In the genomic region with DNA sequence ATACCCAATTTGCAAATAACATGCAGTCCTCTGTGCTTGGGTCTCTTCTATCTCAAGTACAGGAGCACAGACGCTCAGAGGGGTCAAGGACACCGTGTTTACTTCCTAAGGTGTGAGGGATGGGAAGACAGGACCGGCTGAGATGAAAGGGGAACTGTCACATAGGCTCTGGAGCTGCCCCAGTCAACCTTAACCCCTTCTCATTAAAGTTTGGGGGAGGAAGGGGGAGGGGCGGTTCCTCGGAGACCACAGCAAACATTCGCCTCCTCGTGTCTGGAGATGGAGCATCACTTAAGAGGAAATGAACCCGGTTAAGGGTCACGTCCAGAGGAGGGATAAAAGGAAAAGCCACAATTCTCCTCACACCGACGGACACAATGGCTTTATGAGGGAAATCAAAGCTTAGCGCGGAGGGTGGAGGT, we compare ENCODE assay signal across 1 cellular context.
TF ChIP-seq lines count a peak whose summit lies in the region.

No MANE protein-coding gene starts in this region.

TF ChIP-seq in HepG2, 621 proteins besides CTCF, POLR2A, EP300 and RAD21 (continued from another document and continues in another):
- TF ChIP-seq, protein P1, sequence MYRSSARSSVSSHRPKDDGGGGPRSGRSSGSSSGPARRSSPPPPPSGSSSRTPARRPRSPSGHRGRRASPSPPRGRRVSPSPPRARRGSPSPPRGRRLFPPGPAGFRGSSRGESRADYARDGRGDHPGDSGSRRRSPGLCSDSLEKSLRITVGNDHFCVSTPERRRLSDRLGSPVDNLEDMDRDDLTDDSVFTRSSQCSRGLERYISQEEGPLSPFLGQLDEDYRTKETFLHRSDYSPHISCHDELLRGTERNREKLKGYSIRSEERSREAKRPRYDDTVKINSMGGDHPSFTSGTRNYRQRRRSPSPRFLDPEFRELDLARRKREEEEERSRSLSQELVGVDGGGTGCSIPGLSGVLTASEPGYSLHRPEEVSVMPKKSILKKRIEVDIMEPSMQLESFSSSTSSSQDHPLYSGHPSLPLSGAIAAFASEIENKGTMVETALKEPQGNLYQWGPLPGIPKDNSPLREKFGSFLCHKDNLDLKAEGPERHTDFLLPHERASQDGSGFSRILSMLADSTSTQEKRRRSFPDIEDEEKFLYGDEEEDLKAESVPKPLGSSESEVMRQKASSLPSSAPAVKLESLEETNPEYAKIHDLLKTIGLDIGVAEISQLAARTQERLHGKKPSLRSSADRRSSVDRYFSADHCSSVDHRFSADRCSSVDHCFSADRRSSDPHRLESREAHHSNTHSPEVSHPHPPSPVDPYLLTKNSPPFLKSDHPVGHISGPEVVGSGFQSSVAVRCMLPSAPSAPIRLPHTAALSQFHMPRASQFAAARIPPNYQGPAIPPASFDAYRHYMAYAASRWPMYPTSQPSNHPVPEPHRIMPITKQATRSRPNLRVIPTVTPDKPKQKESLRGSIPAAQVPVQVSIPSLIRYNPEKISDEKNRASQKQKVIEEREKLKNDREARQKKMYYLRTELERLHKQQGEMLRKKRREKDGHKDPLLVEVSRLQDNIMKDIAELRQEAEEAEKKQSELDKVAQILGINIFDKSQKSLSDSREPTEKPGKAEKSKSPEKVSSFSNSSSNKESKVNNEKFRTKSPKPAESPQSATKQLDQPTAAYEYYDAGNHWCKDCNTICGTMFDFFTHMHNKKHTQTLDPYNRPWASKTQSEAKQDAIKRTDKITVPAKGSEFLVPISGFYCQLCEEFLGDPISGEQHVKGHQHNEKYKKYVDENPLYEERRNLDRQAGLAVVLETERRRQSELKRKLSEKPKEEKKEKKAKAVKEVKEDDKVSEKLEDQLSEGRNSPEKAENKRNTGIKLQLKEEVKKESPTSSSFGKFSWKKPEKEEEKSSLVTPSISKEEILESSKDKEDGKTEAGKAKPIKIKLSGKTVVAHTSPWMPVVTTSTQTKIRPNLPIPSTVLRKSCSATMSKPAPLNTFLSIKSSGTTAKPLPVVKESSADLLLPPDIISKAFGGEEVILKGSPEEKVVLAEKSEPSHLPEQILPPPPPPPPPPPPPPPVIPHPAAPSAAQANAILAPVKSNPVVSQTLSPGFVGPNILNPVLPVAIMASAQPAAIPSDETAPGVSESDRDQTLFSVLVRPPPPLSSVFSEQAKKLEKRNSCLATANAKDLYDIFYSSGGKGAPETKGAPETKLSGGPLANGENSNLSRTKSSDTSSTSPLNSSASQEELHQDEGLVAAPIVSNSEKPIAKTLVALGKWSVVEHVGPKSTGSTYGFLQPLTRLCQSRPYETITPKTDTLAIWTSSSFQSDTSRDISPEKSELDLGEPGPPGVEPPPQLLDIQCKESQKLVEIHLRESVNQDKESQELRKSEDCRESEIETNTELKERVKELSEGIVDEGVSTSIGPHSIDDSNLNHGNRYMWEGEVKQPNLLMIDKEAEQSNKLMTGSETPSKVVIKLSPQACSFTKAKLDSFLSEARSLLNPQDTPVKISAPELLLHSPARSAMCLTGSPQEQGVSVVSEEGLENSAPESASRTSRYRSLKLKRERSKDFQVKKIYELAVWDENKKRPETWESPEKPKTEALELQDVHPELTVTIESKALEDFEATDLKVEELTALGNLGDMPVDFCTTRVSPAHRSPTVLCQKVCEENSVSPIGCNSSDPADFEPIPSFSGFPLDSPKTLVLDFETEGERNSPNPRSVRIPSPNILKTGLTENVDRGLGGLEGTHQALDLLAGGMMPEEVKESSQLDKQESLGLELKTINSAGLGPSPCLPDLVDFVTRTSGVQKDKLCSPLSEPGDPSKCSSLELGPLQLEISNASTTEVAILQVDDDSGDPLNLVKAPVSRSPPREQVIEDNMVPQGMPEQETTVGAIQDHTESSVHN (CRISPR knock-in tag; IDR thresholded peaks at IDR 0.05) = no peak; the same call in 1 of the 2 replicates
- TF ChIP-seq, protein P2, sequence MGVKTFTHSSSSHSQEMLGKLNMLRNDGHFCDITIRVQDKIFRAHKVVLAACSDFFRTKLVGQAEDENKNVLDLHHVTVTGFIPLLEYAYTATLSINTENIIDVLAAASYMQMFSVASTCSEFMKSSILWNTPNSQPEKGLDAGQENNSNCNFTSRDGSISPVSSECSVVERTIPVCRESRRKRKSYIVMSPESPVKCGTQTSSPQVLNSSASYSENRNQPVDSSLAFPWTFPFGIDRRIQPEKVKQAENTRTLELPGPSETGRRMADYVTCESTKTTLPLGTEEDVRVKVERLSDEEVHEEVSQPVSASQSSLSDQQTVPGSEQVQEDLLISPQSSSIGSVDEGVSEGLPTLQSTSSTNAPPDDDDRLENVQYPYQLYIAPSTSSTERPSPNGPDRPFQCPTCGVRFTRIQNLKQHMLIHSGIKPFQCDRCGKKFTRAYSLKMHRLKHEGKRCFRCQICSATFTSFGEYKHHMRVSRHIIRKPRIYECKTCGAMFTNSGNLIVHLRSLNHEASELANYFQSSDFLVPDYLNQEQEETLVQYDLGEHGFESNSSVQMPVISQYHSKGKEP (CRISPR knock-in tag; IDR thresholded peaks at IDR 0.05) = no peak
- TF ChIP-seq FOXA3 (CRISPR knock-in tag; IDR thresholded peaks at IDR 0.05) (peak; percentile 76), ZNF589 (CRISPR knock-in tag; conservative IDR thresholded peaks at IDR 0.05) (0 out of 2 replicates have a peak, but pooled peaks have one; percentile 13), KDM3A (CRISPR knock-in tag; IDR thresholded peaks at IDR 0.05; ENCODE audit: low read depth) (no peak; the same call in 1 of the 2 replicates), ZNF354B (CRISPR knock-in tag; IDR thresholded peaks at IDR 0.05) (no peak), IRF2 (CRISPR knock-in tag; IDR thresholded peaks at IDR 0.05) (peak; percentile 9; the same call in 1 of the 2 replicates), ZNF891 (CRISPR knock-in tag; IDR thresholded peaks at IDR 0.05) (no peak), SMAD1 (CRISPR knock-in tag; IDR thresholded peaks at IDR 0.05; ENCODE audit: borderline replicate concordance, low read depth) (no peak), HMG20A (CRISPR knock-in tag; IDR thresholded peaks at IDR 0.05; ENCODE audit: borderline replicate concordance) (peak; percentile 70; the same call in 1 of the 2 replicates), HNRNPK (IDR thresholded peaks at IDR 0.05; ENCODE audit: low read depth, low read length, poor library complexity, severe bottlenecking) (no peak), ZNF616 (CRISPR knock-in tag; IDR thresholded peaks at IDR 0.05; ENCODE audit: low read depth) (no peak), ZNF839 (CRISPR knock-in tag; IDR thresholded peaks at IDR 0.05; ENCODE audit: borderline replicate concordance) (no peak), ZNF547 (CRISPR knock-in tag; IDR thresholded peaks at IDR 0.05) (no peak), JUN (CRISPR knock-in tag; IDR thresholded peaks at IDR 0.05) (no peak; the same call in 1 of the 2 replicates), ZNF350 (CRISPR knock-in tag; IDR thresholded peaks at IDR 0.05; ENCODE audit: borderline replicate concordance, low read depth) (peak; percentile 47), HIVEP1 (CRISPR knock-in tag; IDR thresholded peaks at IDR 0.05) (no peak), POGZ (CRISPR knock-in tag; IDR thresholded peaks at IDR 0.05) (no peak; the same call in 1 of the 2 replicates), ZBTB21 (CRISPR knock-in tag; IDR thresholded peaks at IDR 0.05) (no peak), ZNF550 (CRISPR knock-in tag; IDR thresholded peaks at IDR 0.05; ENCODE audit: borderline replicate concordance) (no peak), ZNF160 (CRISPR knock-in tag; IDR thresholded peaks at IDR 0.05) (no peak), ZNF780A (CRISPR knock-in tag; IDR thresholded peaks at IDR 0.05) (0 out of 2 replicates have a peak, but pooled peaks have one; percentile 2), KLF9 (CRISPR knock-in tag; IDR thresholded peaks at IDR 0.05; ENCODE audit: low read depth) (no peak), MTF1 (CRISPR knock-in tag; IDR thresholded peaks at IDR 0.05) (no peak), ZNF225 (CRISPR knock-in tag; IDR thresholded peaks at IDR 0.05) (no peak), ZNF781 (CRISPR knock-in tag; IDR thresholded peaks at IDR 0.05; ENCODE audit: borderline replicate concordance, not compliant biosample characterization) (no peak), NFE2L1 (CRISPR knock-in tag; IDR thresholded peaks at IDR 0.05; ENCODE audit: borderline replicate concordance) (no peak), TCF7L2 (IDR thresholded peaks at IDR 0.05; ENCODE audit: low read depth, low read length) (peak; percentile 56; the same call in 1 of the 2 replicates), ZNF761 (CRISPR knock-in tag; conservative IDR thresholded peaks at IDR 0.05) (0 out of 2 replicates have a peak, but pooled peaks have one; percentile 34), ZNF451 (CRISPR knock-in tag; IDR thresholded peaks at IDR 0.05) (no peak), ZNF326 (CRISPR knock-in tag; IDR thresholded peaks at IDR 0.05; ENCODE audit: borderline replicate concordance) (no peak), MTA3 (CRISPR knock-in tag; IDR thresholded peaks at IDR 0.05) (no peak), ZNF44 (CRISPR knock-in tag; IDR thresholded peaks at IDR 0.05) (no peak), ZMYM3 (CRISPR knock-in tag; IDR thresholded peaks at IDR 0.05) (peak; percentile 9; the same call in 1 of the 2 replicates), ZNF496 (CRISPR knock-in tag; IDR thresholded peaks at IDR 0.05; ENCODE audit: insufficient replicate concordance) (no peak), ZNF816 (CRISPR knock-in tag; IDR thresholded peaks at IDR 0.05; ENCODE audit: borderline replicate concordance) (no peak)
- TF ChIP-seq, protein P3, sequence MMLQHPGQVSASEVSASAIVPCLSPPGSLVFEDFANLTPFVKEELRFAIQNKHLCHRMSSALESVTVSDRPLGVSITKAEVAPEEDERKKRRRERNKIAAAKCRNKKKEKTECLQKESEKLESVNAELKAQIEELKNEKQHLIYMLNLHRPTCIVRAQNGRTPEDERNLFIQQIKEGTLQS (CRISPR knock-in tag; IDR thresholded peaks at IDR 0.05) = no peak
- TF ChIP-seq, protein P4, sequence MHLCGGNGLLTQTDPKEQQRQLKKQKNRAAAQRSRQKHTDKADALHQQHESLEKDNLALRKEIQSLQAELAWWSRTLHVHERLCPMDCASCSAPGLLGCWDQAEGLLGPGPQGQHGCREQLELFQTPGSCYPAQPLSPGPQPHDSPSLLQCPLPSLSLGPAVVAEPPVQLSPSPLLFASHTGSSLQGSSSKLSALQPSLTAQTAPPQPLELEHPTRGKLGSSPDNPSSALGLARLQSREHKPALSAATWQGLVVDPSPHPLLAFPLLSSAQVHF (CRISPR knock-in tag; IDR thresholded peaks at IDR 0.05) = no peak
- TF ChIP-seq, protein P5, sequence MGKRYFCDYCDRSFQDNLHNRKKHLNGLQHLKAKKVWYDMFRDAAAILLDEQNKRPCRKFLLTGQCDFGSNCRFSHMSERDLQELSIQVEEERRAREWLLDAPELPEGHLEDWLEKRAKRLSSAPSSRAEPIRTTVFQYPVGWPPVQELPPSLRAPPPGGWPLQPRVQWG (CRISPR knock-in tag; IDR thresholded peaks at IDR 0.05; ENCODE audit: borderline replicate concordance, low read depth) = no peak
- TF ChIP-seq, protein P6, sequence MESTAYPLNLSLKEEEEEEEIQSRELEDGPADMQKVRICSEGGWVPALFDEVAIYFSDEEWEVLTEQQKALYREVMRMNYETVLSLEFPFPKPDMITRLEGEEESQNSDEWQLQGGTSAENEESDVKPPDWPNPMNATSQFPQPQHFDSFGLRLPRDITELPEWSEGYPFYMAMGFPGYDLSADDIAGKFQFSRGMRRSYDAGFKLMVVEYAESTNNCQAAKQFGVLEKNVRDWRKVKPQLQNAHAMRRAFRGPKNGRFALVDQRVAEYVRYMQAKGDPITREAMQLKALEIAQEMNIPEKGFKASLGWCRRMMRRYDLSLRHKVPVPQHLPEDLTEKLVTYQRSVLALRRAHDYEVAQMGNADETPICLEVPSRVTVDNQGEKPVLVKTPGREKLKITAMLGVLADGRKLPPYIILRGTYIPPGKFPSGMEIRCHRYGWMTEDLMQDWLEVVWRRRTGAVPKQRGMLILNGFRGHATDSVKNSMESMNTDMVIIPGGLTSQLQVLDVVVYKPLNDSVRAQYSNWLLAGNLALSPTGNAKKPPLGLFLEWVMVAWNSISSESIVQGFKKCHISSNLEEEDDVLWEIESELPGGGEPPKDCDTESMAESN (CRISPR knock-in tag; conservative IDR thresholded peaks at IDR 0.05) = no peak
- TF ChIP-seq, protein P7, sequence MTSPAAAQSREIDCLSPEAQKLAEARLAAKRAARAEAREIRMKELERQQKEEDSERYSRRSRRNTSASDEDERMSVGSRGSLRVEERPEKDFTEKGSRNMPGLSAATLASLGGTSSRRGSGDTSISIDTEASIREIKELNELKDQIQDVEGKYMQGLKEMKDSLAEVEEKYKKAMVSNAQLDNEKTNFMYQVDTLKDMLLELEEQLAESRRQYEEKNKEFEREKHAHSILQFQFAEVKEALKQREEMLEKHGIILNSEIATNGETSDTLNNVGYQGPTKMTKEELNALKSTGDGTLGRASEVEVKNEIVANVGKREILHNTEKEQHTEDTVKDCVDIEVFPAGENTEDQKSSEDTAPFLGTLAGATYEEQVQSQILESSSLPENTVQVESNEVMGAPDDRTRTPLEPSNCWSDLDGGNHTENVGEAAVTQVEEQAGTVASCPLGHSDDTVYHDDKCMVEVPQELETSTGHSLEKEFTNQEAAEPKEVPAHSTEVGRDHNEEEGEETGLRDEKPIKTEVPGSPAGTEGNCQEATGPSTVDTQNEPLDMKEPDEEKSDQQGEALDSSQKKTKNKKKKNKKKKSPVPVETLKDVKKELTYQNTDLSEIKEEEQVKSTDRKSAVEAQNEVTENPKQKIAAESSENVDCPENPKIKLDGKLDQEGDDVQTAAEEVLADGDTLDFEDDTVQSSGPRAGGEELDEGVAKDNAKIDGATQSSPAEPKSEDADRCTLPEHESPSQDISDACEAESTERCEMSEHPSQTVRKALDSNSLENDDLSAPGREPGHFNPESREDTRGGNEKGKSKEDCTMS (CRISPR knock-in tag; conservative IDR thresholded peaks at IDR 0.05) = no peak
- TF ChIP-seq, protein P8, sequence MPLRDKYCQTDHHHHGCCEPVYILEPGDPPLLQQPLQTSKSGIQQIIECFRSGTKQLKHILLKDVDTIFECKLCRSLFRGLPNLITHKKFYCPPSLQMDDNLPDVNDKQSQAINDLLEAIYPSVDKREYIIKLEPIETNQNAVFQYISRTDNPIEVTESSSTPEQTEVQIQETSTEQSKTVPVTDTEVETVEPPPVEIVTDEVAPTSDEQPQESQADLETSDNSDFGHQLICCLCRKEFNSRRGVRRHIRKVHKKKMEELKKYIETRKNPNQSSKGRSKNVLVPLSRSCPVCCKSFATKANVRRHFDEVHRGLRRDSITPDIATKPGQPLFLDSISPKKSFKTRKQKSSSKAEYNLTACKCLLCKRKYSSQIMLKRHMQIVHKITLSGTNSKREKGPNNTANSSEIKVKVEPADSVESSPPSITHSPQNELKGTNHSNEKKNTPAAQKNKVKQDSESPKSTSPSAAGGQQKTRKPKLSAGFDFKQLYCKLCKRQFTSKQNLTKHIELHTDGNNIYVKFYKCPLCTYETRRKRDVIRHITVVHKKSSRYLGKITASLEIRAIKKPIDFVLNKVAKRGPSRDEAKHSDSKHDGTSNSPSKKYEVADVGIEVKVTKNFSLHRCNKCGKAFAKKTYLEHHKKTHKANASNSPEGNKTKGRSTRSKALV (CRISPR knock-in tag; IDR thresholded peaks at IDR 0.05) = no peak
- TF ChIP-seq, protein P9, sequence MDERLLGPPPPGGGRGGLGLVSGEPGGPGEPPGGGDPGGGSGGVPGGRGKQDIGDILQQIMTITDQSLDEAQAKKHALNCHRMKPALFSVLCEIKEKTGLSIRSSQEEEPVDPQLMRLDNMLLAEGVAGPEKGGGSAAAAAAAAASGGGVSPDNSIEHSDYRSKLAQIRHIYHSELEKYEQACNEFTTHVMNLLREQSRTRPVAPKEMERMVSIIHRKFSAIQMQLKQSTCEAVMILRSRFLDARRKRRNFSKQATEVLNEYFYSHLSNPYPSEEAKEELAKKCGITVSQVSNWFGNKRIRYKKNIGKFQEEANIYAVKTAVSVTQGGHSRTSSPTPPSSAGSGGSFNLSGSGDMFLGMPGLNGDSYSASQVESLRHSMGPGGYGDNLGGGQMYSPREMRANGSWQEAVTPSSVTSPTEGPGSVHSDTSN (CRISPR knock-in tag; IDR thresholded peaks at IDR 0.05) = no peak
